In the genomic region with DNA sequence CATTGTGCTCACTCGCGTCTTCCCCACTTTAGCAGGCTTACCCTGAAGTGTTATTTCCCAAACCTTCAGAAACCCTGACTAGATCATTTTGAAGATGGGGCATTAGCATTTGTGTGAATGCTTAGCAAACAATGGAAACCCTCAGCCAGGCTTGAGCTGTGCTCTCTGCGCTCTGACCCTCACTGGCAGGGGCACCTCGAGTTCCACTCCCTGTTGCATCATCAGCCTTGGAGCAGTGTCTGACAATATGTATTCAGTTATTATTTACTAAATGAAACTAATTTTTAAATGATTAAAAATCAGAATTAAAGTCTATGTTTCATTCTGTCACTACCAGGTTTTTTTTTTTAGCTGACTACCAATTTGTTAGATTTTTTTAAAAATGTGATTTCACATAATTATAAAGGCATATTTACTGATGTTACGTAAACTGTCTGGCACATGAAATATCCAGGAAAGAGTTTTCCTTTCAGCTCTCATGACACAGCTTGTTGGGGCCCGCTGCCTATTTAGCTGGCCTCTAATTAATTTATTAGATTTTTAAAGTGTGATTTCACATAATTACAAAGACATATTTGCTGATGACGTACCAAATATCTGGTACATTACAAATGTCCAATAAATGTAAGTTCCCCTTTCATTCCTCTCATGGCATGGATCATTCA, we compare ENCODE assay signal across 24 cellular contexts.
"Had no signal": no experiment of that assay in that cellular context is flagged by ENCODE, and none has a peak within 500 bp of the region (broad histone marks: within the 10 kb centered on the region; RNA-seq: fewer than 3 reads in every experiment).

No MANE protein-coding gene starts in this region.

- H3K36me3 Mint-ChIP-seq: mesothelial cell of epicardium, natural killer cell, type B pancreatic cell had no signal

- FAIRE-seq: kidney, small intestine, urothelium cell line had no signal

- H3K4me3 Mint-ChIP-seq: mesothelial cell of epicardium, natural killer cell, neural crest cell, type B pancreatic cell had no signal

- H3K27me3 ChIP-seq: dorsolateral prefrontal cortex, esophagus muscularis mucosa, gastroesophageal sphincter, ovary, right atrium auricular region, suprapubic skin, thyroid gland had no signal

- H3K4me3 ChIP-seq: dorsolateral prefrontal cortex, esophagus muscularis mucosa, gastroesophageal sphincter, ovary, right atrium auricular region, suprapubic skin, thyroid gland had no signal

- H3K9me3 ChIP-seq: esophagus muscularis mucosa, gastroesophageal sphincter, ovary, right atrium auricular region, suprapubic skin, thyroid gland had no signal

- ATAC-seq: gastroesophageal sphincter; left cardiac atrium; natural killer cell; stimulated activated naive CD8-positive, alpha-beta T cell treated with anti-CD3 and anti-CD28 coated beads, Interleukin-15, Interleukin-2, amounts not matched to agents 100 U/mL and 50 U/mL, for 24 hours had no signal

- H3K4me1 Mint-ChIP-seq: mesothelial cell of epicardium, natural killer cell had no signal

- H3K9me3 Mint-ChIP-seq: mesothelial cell of epicardium, type B pancreatic cell had no signal

- H3K36me3 ChIP-seq: esophagus muscularis mucosa, gastroesophageal sphincter, ovary, right atrium auricular region, suprapubic skin, thyroid gland had no signal

- H3K4me1 ChIP-seq: esophagus muscularis mucosa, gastroesophageal sphincter, right atrium auricular region, suprapubic skin, thyroid gland had no signal

- H3K27ac ChIP-seq: dorsolateral prefrontal cortex, epithelial cell of prostate, esophagus muscularis mucosa, gastroesophageal sphincter, ovary, right atrium auricular region, suprapubic skin, thyroid gland had no signal

- H3K27me3 Mint-ChIP-seq: type B pancreatic cell had no signal

- H3K27ac Mint-ChIP-seq: mesothelial cell of epicardium, natural killer cell, type B pancreatic cell had no signal

- DNase-seq: cortex of kidney; dorsolateral prefrontal cortex; effector CD8-positive, alpha-beta T cell; foreskin fibroblast; glutamatergic neuron; kidney; left cardiac atrium; mammary epithelial cell; natural killer cell; nucleus accumbens; ovary; small intestine; stimulated activated CD4-positive, alpha-beta T cell treated with anti-CD3 and anti-CD28 coated beads, Interleukin-12 subunit alpha, Interleukin-12 subunit beta, amount 100 ng/mL, for 4 hours; stimulated activated naive CD8-positive, alpha-beta T cell treated with anti-CD3 and anti-CD28 coated beads, Interleukin-15, Interleukin-2, amounts not matched to agents 100 U/mL and 50 U/mL, for 24 hours; thyroid gland had no signal
